ENCODE assay signal across 8 cellular contexts in genomic region chr16:30740364-30741251, GRCh38. TPM values are rescaled to one million over a fixed set of nuclear protein-coding genes. Genes with fewer than 3 reads are reported as not detected.
DNase-seq lines count a peak whose midpoint lies in the region; ATAC-seq and TF ChIP-seq lines count a peak whose summit lies in the region.

No MANE protein-coding gene starts in this region.

- DNase-seq in CD14-positive monocyte (ENCODE audit: low spot score) (no peak), LHCN-M2 (ENCODE audit: low read depth) (peak; percentile 82), body of pancreas (peak; percentile 89 to 96 (median 93)), islet precursor cell (peak; percentile 97), stromal cell of bone marrow (ENCODE audit: low read depth) (peak; percentile 89), RKO (ENCODE audit: low spot score) (no peak), NCI-H1436 (lab: John Stamatoyannopoulos, UW) (no peak)

- no peaks in the 10 kb centered on the region for H3K27me3 ChIP-seq in body of pancreas

- H3K27ac ChIP-seq in body of pancreas = peak overlapping the region; percentile 76 to 90 (median 88)

- 12 to 14% methylated on average over 8 of the region's 8 CpGs for WGBS in body of pancreas, 2 donors

- H3K36me3 Mint-ChIP-seq in CD14-positive monocyte = peaks cover 78 to 87% of the 10 kb centered on the region in 2 donors

- no peak overlapping the region for H3K4me3 ChIP-seq in body of pancreas

- intact Hi-C loops in CD14-positive monocyte (cut with micrococcal nuclease) = no loop called here
- intact Hi-C loops in body of pancreas (cut with DNase I) = no loop called here

- TF ChIP-seq CTCF in CD14-positive monocyte (IDR thresholded peaks at IDR 0.05) (no peak), body of pancreas (IDR thresholded peaks at IDR 0.05) (no peak)

- H3K36me3 ChIP-seq in body of pancreas (replicated peaks in 1 of 2; ENCODE audit: insufficient read depth in 1 of 2, low read depth in 2 of 2) = peaks cover 27 to 30% of the 10 kb centered on the region in 2 donors

- peaks cover 1% of the 10 kb centered on the region for H3K4me1 Mint-ChIP-seq in CD14-positive monocyte

- H3K27ac Mint-ChIP-seq in CD14-positive monocyte = peak overlapping the region in 4 of 7 donors; percentile 15 to 78 (median 63)

- peaks cover 0 to 1% (median 0%) of the 10 kb centered on the region in 7 donors for H3K9me3 Mint-ChIP-seq in CD14-positive monocyte

- peak; percentile 90 for ATAC-seq in body of pancreas
- no peak for ATAC-seq in GM18907 (IDR thresholded peaks at IDR 0.05; ENCODE audit: unreplicated experiment)

- peaks cover 0 to 1% (median 0%) of the 10 kb centered on the region in 3 donors for H3K27me3 Mint-ChIP-seq in CD14-positive monocyte (ENCODE audit: low read depth in 3 of 3)

- H3K4me1 ChIP-seq in body of pancreas = peaks cover 32% of the 10 kb centered on the region

- H3K4me3 Mint-ChIP-seq in CD14-positive monocyte = no peak overlapping the region

- TF ChIP-seq POLR2A in body of pancreas (IDR thresholded peaks at IDR 0.05) = peak in 2 of 3 donors; percentile 66 to 74

- H3K9me3 ChIP-seq in body of pancreas = no peaks in the 10 kb centered on the region

RNA-seq across cellular contexts. Expression of gene PHKG2, which starts 7.6 kb away (rescaled TPM):
- 10 to 100 TPM; 45.4 to 54.2 TPM for polyA plus RNA-seq in CD14-positive monocyte
- total RNA-seq in LHCN-M2 (2014; rRNA removed) (39.8 and 42.3 TPM in 2 replicates), body of pancreas (10 to 100 TPM; 17.6 to 24.7 TPM)
- polyA plus RNA-seq in LHCN-M2 (2012) = 27.4 TPM

RNA-seq across cellular contexts. Expression of gene CFAP119, which starts 21.3 kb away (rescaled TPM):
- 1 to 10 TPM; 2.4 to 3.5 TPM for polyA plus RNA-seq in CD14-positive monocyte
- total RNA-seq in LHCN-M2 (2014; rRNA removed) (4.0 and 5.1 TPM in 2 replicates), body of pancreas (10 to 100 TPM in 1 of 2 donors, 1 to 10 TPM in 1; 1.6 to 28.0 TPM)
- polyA plus RNA-seq in LHCN-M2 (2012) = 4.9 TPM

RNA-seq across cellular contexts. Expression of gene RNF40, which starts 21.5 kb away (rescaled TPM):
- 10 to 100 TPM; 14.8 to 34.9 TPM for polyA plus RNA-seq in CD14-positive monocyte
- total RNA-seq in LHCN-M2 (2014; rRNA removed) (102 and 105 TPM in 2 replicates), body of pancreas (10 to 100 TPM; 44.9 to 79.8 TPM)
- 68.0 TPM for polyA plus RNA-seq in LHCN-M2 (2012)

RNA-seq across cellular contexts. Expression of gene SRCAP, which starts 41.6 kb away (rescaled TPM):
- 1 to 10 TPM; 3.0 to 6.3 TPM for polyA plus RNA-seq in CD14-positive monocyte
- 10.3 and 16.1 TPM in 2 replicates for total RNA-seq in LHCN-M2 (2014; rRNA removed)
- 13.7 TPM for polyA plus RNA-seq in LHCN-M2 (2012)
- total RNA-seq in body of pancreas = 10 to 100 TPM; 27.5 to 30.0 TPM

RNA-seq across cellular contexts. Expression of gene ZNF629, which starts 46.4 kb away (rescaled TPM):
- polyA plus RNA-seq in CD14-positive monocyte = under 1 TPM; 0.27 to 0.73 TPM
- 20.8 and 21.0 TPM in 2 replicates for total RNA-seq in LHCN-M2 (2014; rRNA removed)
- 14.1 TPM for polyA plus RNA-seq in LHCN-M2 (2012)
- total RNA-seq in body of pancreas = 1 to 10 TPM; 8.6 to 9.2 TPM

Comparison
In these comparisons a context has a peak if more than half of its experiments do, and no peak if none do; other contexts are left out.
1. DNase-seq: peak in LHCN-M2 (single experiment), body of pancreas (4 of 4), islet precursor cell (single experiment) and stromal cell of bone marrow (single experiment); none in CD14-positive monocyte (single experiment), RKO (single experiment) and NCI-H1436 (single experiment).